Comparison of ENCODE assay signal across 1 cellular context in genomic region chr14:92501891-92502351, GRCh38.
TF ChIP-seq lines count a peak whose summit lies in the region.

No MANE protein-coding gene starts in this region.

TF ChIP-seq in HCT116, 20 proteins besides CTCF, POLR2A, EP300 and RAD21 (continued from another document):
- no peak for TF ChIP-seq CEBPB (IDR thresholded peaks at IDR 0.05; ENCODE audit: low read depth)
- no peak for TF ChIP-seq MAX (IDR thresholded peaks at IDR 0.05)
